Comparison of ENCODE assay signal across 8 cellular contexts in the genomic region with DNA sequence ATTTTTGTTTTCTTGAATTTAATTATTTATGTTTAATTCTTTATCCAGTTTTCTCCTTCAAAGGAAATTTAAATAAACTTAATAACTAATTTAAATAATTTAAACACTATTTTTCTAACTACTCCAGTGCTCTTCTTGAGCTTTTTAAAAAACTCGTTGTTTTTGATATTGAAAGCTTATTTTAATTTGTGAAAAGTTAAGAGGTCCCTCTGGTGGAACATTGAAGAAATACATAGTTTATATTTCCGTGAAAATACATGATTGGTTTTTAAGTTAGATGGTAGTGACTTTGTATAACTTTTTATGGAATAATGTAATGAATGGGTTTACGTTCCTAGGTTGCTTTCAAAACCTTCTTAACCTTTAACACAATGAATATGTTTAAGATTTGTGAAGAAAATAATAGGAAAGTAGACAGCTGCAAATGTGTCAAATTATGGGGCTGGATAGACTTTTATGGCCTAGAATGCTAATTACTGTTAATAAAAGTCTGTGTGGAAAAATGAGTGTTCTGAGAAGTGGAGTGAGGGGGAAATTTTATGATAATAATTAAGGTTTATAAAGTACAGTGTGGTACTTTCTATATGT. TPM values are rescaled to one million over a fixed set of nuclear protein-coding genes. Genes with fewer than 3 reads are reported as not detected.
DNase-seq lines count a peak whose midpoint lies in the region; ATAC-seq, FAIRE-seq and TF ChIP-seq lines count a peak whose summit lies in the region.

No MANE protein-coding gene starts in this region.

- SMC1A ChIA-PET in GM12878 (lab: Charles Lee; ENCODE audit: uncharacterized antibody, unreplicated experiment) = interaction anchor here (0.6 to 7.0 kb wide), 44 partner anchors 9 to 450 kb away, joined by 3 to 66 read pairs (median 5); a partner anchor contains a TSS

- TF ChIP-seq EP300 in GM12878 (IDR thresholded peaks at IDR 0.05; ENCODE audit: borderline replicate concordance in 1 of 2, control insufficient read depth in 1 of 2, low read depth in 2 of 2, low read length in 2 of 2) = no peak

- intact Hi-C loops in GM12878 (cut with micrococcal nuclease; ENCODE audit: unreplicated experiment) = loop anchor here (1.0 to 2.0 kb wide), 4 partner anchors 62 to 434 kb away; no protein-coding TSS in a partner anchor

- TF ChIP-seq POLR2A in GM12878 (IDR thresholded peaks at IDR 0.05; ENCODE audit: low read depth, low read length) = no peak

- H3K36me3 ChIP-seq in DND-41 (ENCODE audit: insufficient read depth, low read length) = peaks cover 24% of the 10 kb centered on the region
- peaks cover 0 to 8% of the 10 kb centered on the region in 2 experiments; a peak in 2 of 4 replicates for H3K36me3 ChIP-seq in GM12878 (ENCODE audit: control insufficient read depth in 2 of 2, insufficient read depth in 2 of 2, low read length in 1 of 2)

- no peak overlapping the region for H3K4me2 ChIP-seq in DND-41 (ENCODE audit: insufficient read depth, low read length)
- no peak overlapping the region for H3K4me2 ChIP-seq in GM12878 (ENCODE audit: control insufficient read depth, insufficient read depth)

- RAD21 ChIA-PET in GM12878 (lab: Charles Lee; ENCODE audit: unreplicated experiment) = interaction anchor here (0.6 to 6.7 kb wide), 35 partner anchors 8 to 683 kb away, joined by 3 to 96 read pairs (median 6); a partner anchor contains a TSS

- H4K20me1 ChIP-seq in DND-41 (ENCODE audit: insufficient read depth, low read length) (peaks cover 6% of the 10 kb centered on the region; the same call in 1 of the 2 replicates), GM12878 (ENCODE audit: control insufficient read depth, insufficient read depth) (no peaks in the 10 kb centered on the region)

- no peaks in the 10 kb centered on the region for H3K27me3 ChIP-seq in DND-41 (ENCODE audit: insufficient read depth, low read length, poor library complexity)
- no peaks in the 10 kb centered on the region for H3K27me3 ChIP-seq in GM12878 (replicated peaks in 1 of 2; ENCODE audit: control insufficient read depth in 2 of 2, insufficient read depth in 2 of 2, low read length in 1 of 2)

- no TSS peak for BruUV-seq in GM12878 (replicated peaks; lab: Mats Ljungman, UMichigan)

- H3K27ac ChIP-seq in DND-41 (ENCODE audit: low read length) (no peak overlapping the region), GM12878 (ENCODE audit: control insufficient read depth, insufficient read depth) (no peak overlapping the region), substantia nigra (ENCODE audit: low read depth, low read length, poor library complexity, severe bottlenecking) (no peak overlapping the region)

- H3K9me3 Mint-ChIP-seq in mesothelial cell of epicardium = peaks cover 25% of the 10 kb centered on the region

- no peaks in the 10 kb centered on the region for H3K27me3 Mint-ChIP-seq in mesothelial cell of epicardium (ENCODE audit: low read depth)

- H3K9me3 ChIP-seq in DND-41 (ENCODE audit: insufficient read depth, low read length, severe bottlenecking) (peaks cover 14% of the 10 kb centered on the region), GM12878 (replicated peaks; ENCODE audit: control insufficient read depth, insufficient read depth, low read length) (peaks cover 8% of the 10 kb centered on the region; the same call in 2 of the 3 replicates)

- H3K4me3 ChIP-seq in DND-41 (ENCODE audit: low read depth in 1 of 2, low read length in 2 of 2) = no peak overlapping the region
- H3K4me3 ChIP-seq in Jurkat, Clone E6-1 (ENCODE audit: low read length) = no peak overlapping the region
- H3K4me3 ChIP-seq in GM12878 = no peak overlapping the region

- H3K4me1 ChIP-seq in DND-41 (ENCODE audit: insufficient read depth, low read length) (no peaks in the 10 kb centered on the region), GM12878 (ENCODE audit: control insufficient read depth, insufficient read depth, low read length) (no peaks in the 10 kb centered on the region)

- H3K79me2 ChIP-seq in DND-41 (ENCODE audit: insufficient read depth, low read length) (peaks cover 29% of the 10 kb centered on the region), GM12878 (ENCODE audit: control insufficient read depth, insufficient read depth, low read length) (no peaks in the 10 kb centered on the region; the same call in none of the 2 replicates)

- peaks cover 24% of the 10 kb centered on the region for H3K36me3 Mint-ChIP-seq in mesothelial cell of epicardium

- CTCF ChIA-PET in GM12878 (lab: Yijun Ruan, JAX) = interaction anchor here (0.7 to 6.0 kb wide), 50 partner anchors 9 to 437 kb away, joined by 3 to 103 read pairs (median 4); a partner anchor contains a TSS

- no peak for ATAC-seq in DND-41 (ENCODE audit: insufficient read depth, low read depth)
- ATAC-seq in GM12878 = peak; percentile 50; the same call in 1 of the 3 replicates
- ATAC-seq in HG02840 (IDR thresholded peaks at IDR 0.05; ENCODE audit: low FRiP score, unreplicated experiment) = no peak

- no peak for FAIRE-seq in GM12878 (lab: Jason Lieb, UNC)

- POLR2A ChIA-PET in GM12878 (lab: Charles Lee) = interaction anchor here (1.0 to 2.0 kb wide), 4 partner anchors 62 to 340 kb away, joined by 3 to 7 read pairs (median 4); no protein-coding TSS in a partner anchor

- no peak overlapping the region for H3K27ac Mint-ChIP-seq in mesothelial cell of epicardium

- no peak overlapping the region for H3K9ac ChIP-seq in DND-41 (ENCODE audit: low read depth, low read length)
- H3K9ac ChIP-seq in GM12878 (ENCODE audit: control insufficient read depth, insufficient read depth, low read length) = no peak overlapping the region

- TF ChIP-seq RAD21 in GM12878 (IDR thresholded peaks at IDR 0.05; ENCODE audit: insufficient read depth, low read depth, low read length) = peak; percentile 57

- no peak overlapping the region for H2AFZ ChIP-seq in DND-41 (ENCODE audit: low read depth, low read length)
- no peak overlapping the region for H2AFZ ChIP-seq in GM12878 (ENCODE audit: control insufficient read depth, low read depth, low read length)

- TF ChIP-seq CTCF in DND-41 (IDR thresholded peaks at IDR 0.05; ENCODE audit: borderline replicate concordance, extremely low read depth, low read length, poor library complexity, severe bottlenecking) = peak; percentile 53
- peak in 1 of 3 experiments; percentile 33; a peak in 3 of 6 replicates for TF ChIP-seq CTCF in GM12878 (IDR thresholded peaks at IDR 0.05 in 2 of 3, conservative IDR thresholded peaks at IDR 0.05 in 1 of 3; ENCODE audit: control insufficient read depth in 2 of 3, extremely low read depth in 1 of 3, insufficient read depth in 1 of 3, low read depth in 3 of 3, low read length in 3 of 3)
- peak; percentile 80 for TF ChIP-seq CTCF in mesothelial cell of epicardium (IDR thresholded peaks at IDR 0.05; ENCODE audit: unreplicated experiment)

- H3K4me3 Mint-ChIP-seq in mesothelial cell of epicardium = no peak overlapping the region

- DNase-seq in DND-41 (no peak), GM12878 (ENCODE audit: low read depth, low spot score) (no peak), mesothelial cell of epicardium (ENCODE audit: low spot score in 2 of 2, unreplicated experiment in 2 of 2) (no peak), HPDE6-E6E7 (ENCODE audit: extremely low spot score) (no peak), substantia nigra (lab: John Stamatoyannopoulos, UW) (no peak)
- DNase-seq in Jurkat, Clone E6-1 (ENCODE audit: low read depth, low spot score) = peak; percentile 28
- no peak for DNase-seq in activated CD8-positive, alpha-beta memory T cell treated with anti-CD3 and anti-CD28 coated beads for 24 hours

- no peaks in the 10 kb centered on the region for H3K4me1 Mint-ChIP-seq in mesothelial cell of epicardium

- 3% methylated on average over 3 of the region's 3 CpGs for WGBS in GM12878 (ENCODE audit: insufficient coverage, insufficient replicate concordance, low lambda C conversion rate, missing lambda C conversion rate)

- in situ Hi-C loops in GM12878 (cut with MboI) = loop anchor here (5.0 to 10.0 kb wide), 2 partner anchors 340 to 438 kb away; no protein-coding TSS in a partner anchor

TF ChIP-seq in GM12878, 131 proteins besides CTCF, POLR2A, EP300 and RAD21 (continues in another document):
- TF ChIP-seq ETV6 (conservative IDR thresholded peaks at IDR 0.05 in 1 of 2, IDR thresholded peaks at IDR 0.05 in 1 of 2; ENCODE audit: borderline replicate concordance in 1 of 2, low read depth in 1 of 2) = no peak

RNA-seq across cellular contexts. Expression of a gene that starts 45.9 kb away (rescaled TPM):
- 2.0 TPM for polyA plus RNA-seq in Jurkat, Clone E6-1 (2012; ENCODE audit: insufficient read depth, insufficient read length)
- 0.42 TPM in 1 of 2 replicates, not detected in the other for total RNA-seq in GM12878 (2013; cell fraction: nucleolus; rRNA removed)
- 0.87 and 1.3 TPM in 2 replicates for total RNA-seq in GM12878 (2014; rRNA removed)
- total RNA-seq in GM12878 (2014; rRNA removed; fragmentation: Illumina TruSeq; extraction: Trizol) = 1.2 and 1.5 TPM in 2 replicates
- total RNA-seq in GM12878 (2021) = 1.2 and 2.2 TPM in 2 replicates
- polyA plus RNA-seq in GM12878 (2011; ENCODE audit: low read depth) = 0.43 TPM
- 0.04 and 0.07 TPM in 2 replicates for polyA plus RNA-seq in GM12878 (2011; rRNA removed)
- polyA plus RNA-seq in GM12878 (2011; cell fraction: cytosol; rRNA removed) = 0.03 TPM in 2 replicates
- polyA plus RNA-seq in GM12878 (2011; cell fraction: nucleus; rRNA removed) = 0.28 TPM in 1 of 2 replicates, not detected in the other
- polyA plus RNA-seq in GM12878 (2012) = 0.46 and 1.3 TPM in 2 replicates
- 1.3 and 2.4 TPM in 2 replicates for polyA plus RNA-seq in GM12878 (2014; fragmentation: Illumina TruSeq; extraction: Trizol)
- under 1 TPM; 0.29 TPM for polyA plus RNA-seq in GM12878 (2014; fragmentation: Nextera tagmentation; extraction: Ambion mirVana)
- 1.1 and 1.5 TPM in 2 replicates for polyA plus RNA-seq in GM12878 (2014; rRNA removed)
- 1 to 10 TPM; 1.9 to 2.7 TPM for polyA plus RNA-seq in GM12878 (2016; fragmentation: Nextera tagmentation; extraction: Ambion mirVana)
- polyA minus RNA-seq in GM12878 (2011; rRNA and poly(A)+ RNA removed) = 0.46 TPM in 1 of 2 replicates, not detected in the other
- polyA minus RNA-seq in GM12878 (2011; cell fraction: cytosol; rRNA and poly(A)+ RNA removed) = not detected in 2 replicates
- not detected in 2 replicates for polyA minus RNA-seq in GM12878 (2011; cell fraction: nucleus; rRNA and poly(A)+ RNA removed)
- total RNA-seq in mesothelial cell of epicardium = 19.9 to 20.4 TPM (median 19.9 TPM) in 3 replicates
